ENCODE assay signal across 15 cellular contexts in genomic region chr9:22053178-22053577, GRCh38. TPM values are rescaled to one million over a fixed set of nuclear protein-coding genes. Genes with fewer than 3 reads are reported as not detected.
A peak's percentile ranks its signal among the peaks of the same experiment; 100 is the strongest.
DNase-seq lines count a peak whose midpoint lies in the region; ATAC-seq and TF ChIP-seq lines count a peak whose summit lies in the region.
"Had no signal": no experiment of that assay in that cellular context is flagged by ENCODE, and none has a peak within 500 bp of the region (broad histone marks: within the 10 kb centered on the region; RNA-seq: fewer than 3 reads in every experiment).

No MANE protein-coding gene starts in this region.

- H3K9me3 ChIP-seq in T-helper 17 cell (ENCODE audit: control insufficient read depth, low read length, poor library complexity, severe bottlenecking) (no peaks in the 10 kb centered on the region), tibial artery (no peaks in the 10 kb centered on the region)
- H3K9me3 ChIP-seq: left ventricle myocardium inferior, right lobe of liver, stomach had no signal

- H3K4me1 ChIP-seq in tibial artery, result no peaks in the 10 kb centered on the region
- H3K4me1 ChIP-seq: left ventricle myocardium inferior, right lobe of liver, stomach had no signal

- no peak for ATAC-seq in natural killer cell treated with Interleukin-12 subunit alpha and Interleukin-12 subunit beta and Interleukin-15 and Interleukin-18, amount 100 ng/mL, for 72 hours
- ATAC-seq in natural killer cell (no peak), T-helper 17 cell (no peak), GM21390 (IDR thresholded peaks at IDR 0.05; ENCODE audit: unreplicated experiment) (no peak)

- DNase-seq in natural killer cell treated with Interleukin-12 subunit alpha and Interleukin-12 subunit beta and Interleukin-15 and Interleukin-18, amount 100 ng/mL, for 72 hours (ENCODE audit: low spot score), result no peak
- no peak for DNase-seq in natural killer cell
- DNase-seq in T-helper 17 cell, result no peak
- DNase-seq in fibroblast of peridontal ligament (ENCODE audit: extremely low read depth), result peak; percentile 40
- DNase-seq in tibial artery, result no peak
- DNase-seq in occipital lobe (lab: John Stamatoyannopoulos, UW), result no peak
- no peak for DNase-seq in cerebellar nuclear complex (lab: John Stamatoyannopoulos, UW)
- DNase-seq: cortex of kidney, left ventricle myocardium inferior, NCI-H146, nephron progenitor cell, right lobe of liver, stomach had no signal

- TF ChIP-seq CTCF in natural killer cell (IDR thresholded peaks at IDR 0.05) (no peak), tibial artery (IDR thresholded peaks at IDR 0.05) (no peak)

- no peak overlapping the region for H3K4me3 ChIP-seq in tibial artery
- H3K4me3 ChIP-seq: left ventricle myocardium inferior, right lobe of liver, stomach had no signal

- no peaks in the 10 kb centered on the region for H3K9me3 Mint-ChIP-seq in natural killer cell treated with Interleukin-12 subunit alpha and Interleukin-12 subunit beta and Interleukin-15 and Interleukin-18, amount 100 ng/mL, for 72 hours
- H3K9me3 Mint-ChIP-seq in natural killer cell, result no peaks in the 10 kb centered on the region
- H3K9me3 Mint-ChIP-seq: nephron progenitor cell had no signal

- H3K27ac ChIP-seq in tibial artery, result no peak overlapping the region
- H3K27ac ChIP-seq: left ventricle myocardium inferior, right lobe of liver, stomach had no signal

- intact Hi-C loops in natural killer cell (cut with micrococcal nuclease) (no loop called here), tibial artery (cut with DNase I; ENCODE audit: low total_unique reads) (no loop called here)

- no peaks in the 10 kb centered on the region for H3K36me3 ChIP-seq in tibial artery
- H3K36me3 ChIP-seq: left ventricle myocardium inferior, right lobe of liver, stomach had no signal

- peaks cover 20 to 26% of the 10 kb centered on the region in 2 donors for H3K4me1 Mint-ChIP-seq in natural killer cell treated with Interleukin-12 subunit alpha and Interleukin-12 subunit beta and Interleukin-15 and Interleukin-18, amount 100 ng/mL, for 72 hours (ENCODE audit: low read depth in 2 of 2)
- H3K4me1 Mint-ChIP-seq in natural killer cell (peaks cover 11 to 17% of the 10 kb centered on the region in 2 donors), T-helper 17 cell (peaks cover 33% of the 10 kb centered on the region)
- H3K4me1 Mint-ChIP-seq: nephron progenitor cell had no signal

- H3K4me3 Mint-ChIP-seq in natural killer cell treated with Interleukin-12 subunit alpha and Interleukin-12 subunit beta and Interleukin-15 and Interleukin-18, amount 100 ng/mL, for 72 hours, result peak overlapping the region; percentile 31
- H3K4me3 Mint-ChIP-seq in natural killer cell, result no peak overlapping the region
- peak overlapping the region; percentile 39 for H3K4me3 Mint-ChIP-seq in T-helper 17 cell
- H3K4me3 Mint-ChIP-seq: nephron progenitor cell had no signal

- no peaks in the 10 kb centered on the region for H3K27me3 Mint-ChIP-seq in natural killer cell treated with Interleukin-12 subunit alpha and Interleukin-12 subunit beta and Interleukin-15 and Interleukin-18, amount 100 ng/mL, for 72 hours
- H3K27me3 Mint-ChIP-seq in natural killer cell (ENCODE audit: low read depth in 2 of 2) (no peaks in the 10 kb centered on the region), T-helper 17 cell (no peaks in the 10 kb centered on the region)

- peaks cover 11% of the 10 kb centered on the region for H3K36me3 Mint-ChIP-seq in natural killer cell treated with Interleukin-12 subunit alpha and Interleukin-12 subunit beta and Interleukin-15 and Interleukin-18, amount 100 ng/mL, for 72 hours
- H3K36me3 Mint-ChIP-seq in natural killer cell, result no peaks in the 10 kb centered on the region
- peaks cover 2% of the 10 kb centered on the region for H3K36me3 Mint-ChIP-seq in T-helper 17 cell (ENCODE audit: low read depth)

- peak overlapping the region; percentile 8 to 61 for H3K27ac Mint-ChIP-seq in natural killer cell treated with Interleukin-12 subunit alpha and Interleukin-12 subunit beta and Interleukin-15 and Interleukin-18, amount 100 ng/mL, for 72 hours
- H3K27ac Mint-ChIP-seq in natural killer cell, result peak overlapping the region in 1 of 2 donors; percentile 43
- H3K27ac Mint-ChIP-seq in T-helper 17 cell, result peak overlapping the region; percentile 69
- H3K27ac Mint-ChIP-seq: nephron progenitor cell had no signal

- H3K27me3 ChIP-seq in tibial artery, result no peaks in the 10 kb centered on the region
- H3K27me3 ChIP-seq: right lobe of liver, stomach had no signal

RNA-seq across cellular contexts. Expression of gene CDKN2B, which starts 44.1 kb away (rescaled TPM):
- 1 to 10 TPM; 1.6 to 5.0 TPM for total RNA-seq in natural killer cell treated with Interleukin-12 subunit alpha and Interleukin-12 subunit beta and Interleukin-15 and Interleukin-18, amount 100 ng/mL, for 72 hours
- total RNA-seq in natural killer cell (under 1 TPM in 2 of 3 donors, not detected in 1; 0.16 to 0.30 TPM), T-helper 17 cell (1 to 10 TPM; 1.7 to 2.0 TPM), occipital lobe (0.16 TPM)
- total RNA-seq: H4 had no signal

RNA-seq across cellular contexts. Expression of gene CDKN2B-AS1, which starts 58.6 kb away (rescaled TPM):
- 1 to 10 TPM; 2.0 to 2.4 TPM for total RNA-seq in natural killer cell treated with Interleukin-12 subunit alpha and Interleukin-12 subunit beta and Interleukin-15 and Interleukin-18, amount 100 ng/mL, for 72 hours
- total RNA-seq in natural killer cell, result 1 to 10 TPM; 2.6 to 4.3 (median 3.1) TPM
- total RNA-seq in T-helper 17 cell, result 1 to 10 TPM; 1.6 to 1.7 TPM
- total RNA-seq in occipital lobe, result 0.62 TPM
- total RNA-seq: H4 had no signal

RNA-seq across cellular contexts. Expression of gene CDKN2A, which starts 59.0 kb away (rescaled TPM):
- total RNA-seq in natural killer cell treated with Interleukin-12 subunit alpha and Interleukin-12 subunit beta and Interleukin-15 and Interleukin-18, amount 100 ng/mL, for 72 hours, result 10 to 100 TPM in 1 of 2 donors, 1 to 10 TPM in 1; 3.9 to 15.7 TPM
- total RNA-seq in natural killer cell (1 to 10 TPM; 3.5 to 7.7 (median 3.8) TPM), T-helper 17 cell (1 to 10 TPM; 4.9 to 5.7 TPM), occipital lobe (not detected)
